7 cellular contexts compared by ENCODE assay signal in the genomic region with DNA sequence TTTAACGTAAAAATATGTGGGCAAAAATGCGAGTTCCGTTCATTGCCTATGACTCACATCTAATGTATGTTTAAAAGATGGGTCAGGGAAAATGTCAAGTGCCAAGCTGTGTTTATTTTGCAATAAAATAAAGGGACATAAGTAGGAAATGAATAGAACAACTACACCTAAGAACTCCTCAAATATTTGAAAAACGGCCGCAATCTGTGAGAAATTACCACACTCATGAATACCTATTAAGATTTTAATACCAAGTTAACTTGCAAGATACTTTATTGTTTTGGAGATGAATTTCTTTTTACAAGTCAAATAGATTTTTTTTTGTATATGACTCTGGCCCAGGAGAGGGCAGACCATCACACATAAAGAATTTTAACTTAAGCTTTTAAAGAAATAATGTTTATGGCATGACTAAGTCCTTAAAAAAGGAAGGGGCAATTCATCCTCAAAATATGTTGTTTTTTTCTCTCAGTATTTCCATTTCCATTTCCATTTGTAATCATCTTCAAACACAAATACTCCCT.
DNase-seq lines count a peak whose midpoint lies in the region; ATAC-seq, FAIRE-seq and TF ChIP-seq lines count a peak whose summit lies in the region.

No MANE protein-coding gene starts in this region.

- H3K4me1 Mint-ChIP-seq in endodermal cell: peaks cover 2% of the 10 kb centered on the region
- H3K4me1 Mint-ChIP-seq in stimulated activated naive B cell treated with anti-CD40 and anti-IgM and Interleukin-4, amounts not matched to agents 10 μg/mL and 1 μg/mL and 100 μg/mL, for 72 hours: peaks cover 3 to 6% of the 10 kb centered on the region in 2 donors

- H3K4me3 ChIP-seq in endodermal cell (ENCODE audit: low read length): no peak overlapping the region
- no peak overlapping the region for H3K4me3 ChIP-seq in skeletal muscle satellite cell (ENCODE audit: low read length)

- no peaks in the 10 kb centered on the region for H3K9me3 Mint-ChIP-seq in endodermal cell
- H3K9me3 Mint-ChIP-seq in stimulated activated naive B cell treated with anti-CD40 and anti-IgM and Interleukin-4, amounts not matched to agents 10 μg/mL and 1 μg/mL and 100 μg/mL, for 72 hours: no peaks in the 10 kb centered on the region

- H3K4me2 ChIP-seq in skeletal muscle satellite cell (ENCODE audit: low read length): peak overlapping the region; percentile 66

- H3K4me1 ChIP-seq in endodermal cell (ENCODE audit: control insufficient read depth, insufficient read depth, low read length) (no peaks in the 10 kb centered on the region), skeletal muscle satellite cell (ENCODE audit: control insufficient read depth, insufficient read depth, low read length) (peaks cover 57% of the 10 kb centered on the region)

- H3K27ac Mint-ChIP-seq in endodermal cell: no peak overlapping the region
- no peak overlapping the region for H3K27ac Mint-ChIP-seq in stimulated activated naive B cell treated with anti-CD40 and anti-IgM and Interleukin-4, amounts not matched to agents 10 μg/mL and 1 μg/mL and 100 μg/mL, for 72 hours

- 94% methylated on average over 4 of the region's 5 CpGs; no CpG with 5 or more reads in 1 of the 2 experiments for WGBS in endodermal cell (ENCODE audit: insufficient coverage in 1 of 2, insufficient read length in 1 of 2), 2 experiments

- H3K36me3 ChIP-seq in endodermal cell (ENCODE audit: control insufficient read depth, insufficient read depth, low read length) (no peaks in the 10 kb centered on the region), skeletal muscle satellite cell (ENCODE audit: insufficient read depth, low read length) (no peaks in the 10 kb centered on the region)

- H3K36me3 Mint-ChIP-seq in endodermal cell (ENCODE audit: low read depth): no peaks in the 10 kb centered on the region
- H3K36me3 Mint-ChIP-seq in stimulated activated naive B cell treated with anti-CD40 and anti-IgM and Interleukin-4, amounts not matched to agents 10 μg/mL and 1 μg/mL and 100 μg/mL, for 72 hours: no peaks in the 10 kb centered on the region

- H3K4me3 Mint-ChIP-seq in endodermal cell: no peak overlapping the region
- no peak overlapping the region for H3K4me3 Mint-ChIP-seq in stimulated activated naive B cell treated with anti-CD40 and anti-IgM and Interleukin-4, amounts not matched to agents 10 μg/mL and 1 μg/mL and 100 μg/mL, for 72 hours

- peak; percentile 25 for TF ChIP-seq CTCF in endodermal cell (conservative IDR thresholded peaks at IDR 0.05)

- no peak overlapping the region for H3K27ac ChIP-seq in endodermal cell (ENCODE audit: low read depth, low read length)

- H3K9me3 ChIP-seq in endodermal cell (ENCODE audit: control insufficient read depth, low read length) (peaks cover 1% of the 10 kb centered on the region), skeletal muscle satellite cell (replicated peaks; ENCODE audit: low read length) (no peaks in the 10 kb centered on the region)

- no peaks in the 10 kb centered on the region for H3K27me3 ChIP-seq in endodermal cell (ENCODE audit: control insufficient read depth, insufficient read depth, low read length, poor library complexity, severe bottlenecking)
- H3K27me3 ChIP-seq in skeletal muscle satellite cell (ENCODE audit: control insufficient read depth, insufficient read depth, low read length): no peaks in the 10 kb centered on the region

- H3K9ac ChIP-seq in endodermal cell (ENCODE audit: extremely low read depth, low read length, poor library complexity, severe bottlenecking): no peak overlapping the region
- peak overlapping the region; percentile 79 for H3K9ac ChIP-seq in skeletal muscle satellite cell (ENCODE audit: low read depth, low read length)

- FAIRE-seq in frontal cortex (lab: Jason Lieb, UNC): no peak

- DNase-seq in H4 (ENCODE audit: low spot score) (peak; percentile 73), NOMO-1 treated with DMSO at 0.1 percent for 48 hours (lab: John Stamatoyannopoulos, UW; ENCODE audit: unreplicated experiment) (peak; percentile 82), endodermal cell (no peak), frontal cortex (ENCODE audit: low spot score in 2 of 2) (no peak)
- no peak for DNase-seq in stimulated activated naive B cell treated with anti-CD40 and anti-IgM and Interleukin-4, amounts not matched to agents 10 μg/mL and 1 μg/mL and 100 μg/mL, for 72 hours

- no peaks in the 10 kb centered on the region for H3K27me3 Mint-ChIP-seq in endodermal cell (ENCODE audit: insufficient read depth)
- peaks cover 0 to 10% of the 10 kb centered on the region in 2 donors for H3K27me3 Mint-ChIP-seq in stimulated activated naive B cell treated with anti-CD40 and anti-IgM and Interleukin-4, amounts not matched to agents 10 μg/mL and 1 μg/mL and 100 μg/mL, for 72 hours

- no peak for ATAC-seq in HG03045 (IDR thresholded peaks at IDR 0.05; ENCODE audit: unreplicated experiment)
- no peak for ATAC-seq in stimulated activated naive B cell treated with anti-CD40 and anti-IgM and Interleukin-4, amounts not matched to agents 10 μg/mL and 1 μg/mL and 100 μg/mL, for 72 hours (replicated peaks)

Comparison
In these comparisons a context has a peak if more than half of its experiments do, and no peak if none do; other contexts are left out.
1. DNase-seq: peak in H4 (single experiment) and NOMO-1 treated with DMSO at 0.1 percent for 48 hours (single experiment); none in endodermal cell (single experiment), stimulated activated naive B cell treated with anti-CD40 and anti-IgM and Interleukin-4, amounts not matched to agents 10 μg/mL and 1 μg/mL and 100 μg/mL, for 72 hours (single experiment) and frontal cortex (0 of 2).